In genomic region chr19:17605761-17606745, GRCh38 we compare ENCODE assay signal across 7 cellular contexts. TPM values are rescaled to one million over a fixed set of nuclear protein-coding genes. Genes with fewer than 3 reads are reported as not detected.
DNase-seq lines count a peak whose midpoint lies in the region; ATAC-seq lines count a peak whose summit lies in the region.

No MANE protein-coding gene starts in this region.

- H3K23ac ChIP-seq in mesendoderm (ENCODE audit: low read length) = no peak overlapping the region

- peak overlapping the region; percentile 44 for H3K4me3 ChIP-seq in effector memory CD4-positive, alpha-beta T cell (ENCODE audit: insufficient read depth, low read depth, low read length, poor library complexity, severe bottlenecking)
- H3K4me3 ChIP-seq in mesendoderm (ENCODE audit: low read length) = peak overlapping the region; percentile 56

- H3K4me1 Mint-ChIP-seq in activated CD4-positive, alpha-beta memory T cell treated with anti-CD3 and anti-CD28 coated beads, Interleukin-2, amount 10 ng/mL, durations not matched to agents 7 days and 5 days = peaks cover 9% of the 10 kb centered on the region

- no peak overlapping the region for H4K8ac ChIP-seq in mesendoderm (ENCODE audit: low read depth, low read length)

- H3K9ac ChIP-seq in mesendoderm (ENCODE audit: low read length) = peak overlapping the region; percentile 90

- H2BK120ac ChIP-seq in mesendoderm (ENCODE audit: low read depth, low read length) = no peak overlapping the region

- H3K27me3 ChIP-seq in effector memory CD4-positive, alpha-beta T cell (replicated peaks; ENCODE audit: control insufficient read depth, insufficient read depth, low read length, poor library complexity, severe bottlenecking) = peaks cover 10% of the 10 kb centered on the region
- H3K27me3 ChIP-seq in mesendoderm (ENCODE audit: insufficient read depth, low read length, poor library complexity) = no peaks in the 10 kb centered on the region

- H3K18ac ChIP-seq in mesendoderm (ENCODE audit: low read length) = no peak overlapping the region

- H3K4ac ChIP-seq in mesendoderm (ENCODE audit: low read depth, low read length) = peak overlapping the region; percentile 85

- POLR2A ChIA-PET in activated CD4-positive, alpha-beta memory T cell treated with anti-CD3 and anti-CD28 coated beads, Interleukin-2, amount 10 ng/mL, durations not matched to agents 7 days and 5 days (lab: Charles Lee) = interaction anchor here (0.6 to 1.3 kb wide), 9 partner anchors 12 to 244 kb away, joined by 3 to 5 read pairs (median 3); partner anchors contain the start of gene PGLS

- no peaks in the 10 kb centered on the region for H3K36me3 ChIP-seq in effector memory CD4-positive, alpha-beta T cell (ENCODE audit: control insufficient read depth, insufficient read depth, low read length)
- H3K36me3 ChIP-seq in mesendoderm (ENCODE audit: control insufficient read depth, insufficient read depth, low read length) = no peaks in the 10 kb centered on the region

- peak overlapping the region; percentile 95 for H3K4me2 ChIP-seq in mesendoderm (ENCODE audit: low read length)

- peaks cover 34% of the 10 kb centered on the region for H3K27me3 Mint-ChIP-seq in activated CD4-positive, alpha-beta memory T cell treated with anti-CD3 and anti-CD28 coated beads, Interleukin-2, amount 10 ng/mL, durations not matched to agents 7 days and 5 days

- peak overlapping the region; percentile 32 for H3K27ac ChIP-seq in effector memory CD4-positive, alpha-beta T cell (ENCODE audit: insufficient read depth, low read length, poor library complexity, severe bottlenecking)
- peak overlapping the region; percentile 82 for H3K27ac ChIP-seq in mesendoderm (ENCODE audit: low read depth, low read length)

- H3K56ac ChIP-seq in mesendoderm (ENCODE audit: low read length) = peak overlapping the region; percentile 98

- H3K9me3 Mint-ChIP-seq in activated CD4-positive, alpha-beta memory T cell treated with anti-CD3 and anti-CD28 coated beads, Interleukin-2, amount 10 ng/mL, durations not matched to agents 7 days and 5 days = no peaks in the 10 kb centered on the region

- peak; percentile 51 for ATAC-seq in GM18499 (IDR thresholded peaks at IDR 0.05; ENCODE audit: insufficient read depth, unreplicated experiment)
- peak; percentile 38 for ATAC-seq in HG03025 (IDR thresholded peaks at IDR 0.05; ENCODE audit: low FRiP score, unreplicated experiment)

- no peaks in the 10 kb centered on the region for H3K36me3 Mint-ChIP-seq in activated CD4-positive, alpha-beta memory T cell treated with anti-CD3 and anti-CD28 coated beads, Interleukin-2, amount 10 ng/mL, durations not matched to agents 7 days and 5 days (ENCODE audit: low read depth)

- H3K4me3 Mint-ChIP-seq in activated CD4-positive, alpha-beta memory T cell treated with anti-CD3 and anti-CD28 coated beads, Interleukin-2, amount 10 ng/mL, durations not matched to agents 7 days and 5 days = peak overlapping the region; percentile 68

- H2BK5ac ChIP-seq in mesendoderm (ENCODE audit: low read length) = peak overlapping the region; percentile 91

- no peak overlapping the region for H2AK5ac ChIP-seq in mesendoderm (ENCODE audit: low read length)

- H3K27ac Mint-ChIP-seq in activated CD4-positive, alpha-beta memory T cell treated with anti-CD3 and anti-CD28 coated beads, Interleukin-2, amount 10 ng/mL, durations not matched to agents 7 days and 5 days = no peak overlapping the region

- no CpG with 5 or more reads among the region's 94 CpGs for WGBS in mesendoderm (ENCODE audit: extremely low coverage, insufficient coverage, low lambda C conversion rate)

- H3K4me1 ChIP-seq in effector memory CD4-positive, alpha-beta T cell (ENCODE audit: control insufficient read depth, insufficient read depth, low read length, poor library complexity, severe bottlenecking) = peaks cover 12% of the 10 kb centered on the region
- H3K4me1 ChIP-seq in mesendoderm (ENCODE audit: control insufficient read depth, low read depth, low read length) = no peaks in the 10 kb centered on the region

- CTCF ChIA-PET in activated CD4-positive, alpha-beta memory T cell treated with anti-CD3 and anti-CD28 coated beads, Interleukin-2, amount 10 ng/mL, durations not matched to agents 7 days and 5 days (lab: Charles Lee) = interaction anchor here (0.8 to 2.9 kb wide), 6 partner anchors 16 to 326 kb away, joined by 3 to 23 read pairs (median 4); partner anchors contain the start of genes CCDC124, MAP1S, PGLS and RPL18A

- DNase-seq in NCI-H2196 (lab: John Stamatoyannopoulos, UW; ENCODE audit: unreplicated experiment) (peak; percentile 92), mesendoderm (peak; percentile 98)
- peak; percentile 79 for DNase-seq in activated CD4-positive, alpha-beta memory T cell treated with anti-CD3 and anti-CD28 coated beads, Interleukin-2, amount 10 ng/mL, durations not matched to agents 7 days and 5 days
- peak; percentile 67 to 71 (median 68) for DNase-seq in effector memory CD4-positive, alpha-beta T cell
- DNase-seq in stimulated activated CD8-positive, alpha-beta memory T cell treated with anti-CD3 and anti-CD28 coated beads, Interleukin-15, amount 100 ng/mL, for 24 hours (ENCODE audit: low read depth) = peak; percentile 61

- no peaks in the 10 kb centered on the region for H3K9me3 ChIP-seq in effector memory CD4-positive, alpha-beta T cell (ENCODE audit: control insufficient read depth, low read length)

- H3K79me1 ChIP-seq in mesendoderm (ENCODE audit: low read length) = no peaks in the 10 kb centered on the region

- no peaks in the 10 kb centered on the region for H3K79me2 ChIP-seq in mesendoderm (ENCODE audit: control insufficient read depth, insufficient read depth, low read length)

- no peak overlapping the region for H4K5ac ChIP-seq in mesendoderm (ENCODE audit: low read length)

- no peak overlapping the region for H2BK15ac ChIP-seq in mesendoderm (replicated peaks; ENCODE audit: low read depth)

RNA-seq across cellular contexts. Expression of gene COLGALT1, which starts 50.6 kb away (rescaled TPM):
- total RNA-seq in activated CD4-positive, alpha-beta memory T cell treated with anti-CD3 and anti-CD28 coated beads, Interleukin-2, amount 10 ng/mL, durations not matched to agents 7 days and 5 days = 10 to 100 TPM; 36.1 to 38.9 TPM
- 37.7 TPM for polyA plus RNA-seq in mesendoderm (2013, experiment 1 of 2)
- polyA plus RNA-seq in mesendoderm (2013, experiment 2 of 2) = 38.0 TPM

Comparison
In these comparisons a context has a peak if more than half of its experiments do, and no peak if none do; other contexts are left out.
1. Peak in every context shown above with its lines: DNase-seq, ATAC-seq, H3K4me3 ChIP-seq and H3K27ac ChIP-seq.